In genomic region chr2:169210917-169211316, GRCh38 we compare ENCODE assay signal across 27 cellular contexts.
"Had no signal": no experiment of that assay in that cellular context is flagged by ENCODE, and none has a peak within 500 bp of the region (broad histone marks: within the 10 kb centered on the region; RNA-seq: fewer than 3 reads in every experiment).

No MANE protein-coding gene starts in this region.

- H3K27me3 ChIP-seq: stomach, suprapubic skin, testis, thyroid gland, tibial artery, tibial nerve, transverse colon, upper lobe of left lung, upper lobe of right lung, uterus, vagina had no signal

- FAIRE-seq: urothelium cell line had no signal

- H3K27ac ChIP-seq: stomach, suprapubic skin, testis, thoracic aorta, thyroid gland, tibial artery, tibial nerve, transverse colon, upper lobe of left lung, upper lobe of right lung, uterus, vagina had no signal

- H3K4me3 ChIP-seq: stomach, suprapubic skin, testis, thoracic aorta, thyroid gland, tibial artery, tibial nerve, transverse colon, upper lobe of left lung, upper lobe of right lung, uterus, vagina had no signal

- H3K36me3 ChIP-seq: stomach, suprapubic skin, thoracic aorta, tibial artery, tibial nerve, transverse colon, upper lobe of left lung, upper lobe of right lung, uterus, vagina had no signal

- H3K9me3 ChIP-seq: stomach, suprapubic skin, testis, thoracic aorta, thyroid gland, tibial artery, tibial nerve, transverse colon, upper lobe of left lung, upper lobe of right lung, uterus, vagina had no signal

- DNase-seq: stimulated activated CD4-positive, alpha-beta T cell treated with anti-CD3 and anti-CD28 coated beads, Interleukin-2, amount 100 ng/mL, for 48 hours; stimulated activated CD4-positive, alpha-beta T cell treated with anti-CD3 and anti-CD28 coated beads, Interleukin-4, amount 100 ng/mL, for 1 hour; stimulated activated CD4-positive, alpha-beta T cell treated with anti-CD3 and anti-CD28 coated beads, Interleukin-4, amount 100 ng/mL, for 24 hours; stimulated activated CD4-positive, alpha-beta T cell treated with anti-CD3 and anti-CD28 coated beads, Interleukin-4, amount 100 ng/mL, for 4 hours; stimulated activated CD8-positive, alpha-beta memory T cell treated with anti-CD3 and anti-CD28 coated beads, Interleukin-4, amount 100 ng/mL, for 48 hours; stimulated activated naive B cell treated with anti-CD40 and anti-IgM and Interleukin-4, amounts not matched to agents 10 μg/mL and 1 μg/mL and 100 μg/mL, for 72 hours; stimulated activated naive CD4-positive, alpha-beta T cell; stimulated activated naive CD4-positive, alpha-beta T cell treated with Interleukin-2 at 50 U/mL for 16 hours; stimulated activated naive CD8-positive, alpha-beta T cell treated with anti-CD3 and anti-CD28 coated beads, Interleukin-15, amount 100 ng/mL, for 72 hours; stimulated activated naive CD8-positive, alpha-beta T cell treated with anti-CD3 and anti-CD28 coated beads, Interleukin-15, Interleukin-2, amounts not matched to agents 100 U/mL and 50 U/mL, for 24 hours; stomach; substantia nigra; testis; thyroid gland; tibial artery; transverse colon; trophoblast cell; upper lobe of left lung; upper lobe of right lung; uterus had no signal

- ATAC-seq: stimulated activated effector memory CD8-positive, alpha-beta T cell treated with anti-CD3 and anti-CD28 coated beads, Interleukin-12 subunit alpha, Interleukin-12 subunit beta, amount 100 ng/mL, for 72 hours; stimulated activated memory B cell treated with anti-CD40 and anti-IgM and Interleukin-4, amounts not matched to agents 10 μg/mL and 1 μg/mL and 100 μg/mL, for 72 hours; stimulated activated naive B cell treated with anti-CD40 and anti-IgM and Interleukin-4, amounts not matched to agents 10 μg/mL and 1 μg/mL and 100 μg/mL, for 72 hours; stimulated activated naive CD8-positive, alpha-beta T cell treated with anti-CD3 and anti-CD28 coated beads, Interleukin-15, amount 100 ng/mL, for 72 hours; stimulated activated naive CD8-positive, alpha-beta T cell treated with anti-CD3 and anti-CD28 coated beads, Interleukin-15, Interleukin-2, amounts not matched to agents 100 U/mL and 50 U/mL, for 24 hours; upper lobe of right lung had no signal

- H3K4me1 ChIP-seq: stomach, suprapubic skin, testis, thyroid gland, tibial artery, tibial nerve, transverse colon, upper lobe of left lung, upper lobe of right lung, uterus, vagina had no signal
